27 cellular contexts compared by ENCODE assay signal in genomic region chr10:133207041-133207600, GRCh38. TPM values are rescaled to one million over a fixed set of nuclear protein-coding genes. Genes with fewer than 3 reads are reported as not detected.
DNase-seq lines count a peak whose midpoint lies in the region; ATAC-seq, FAIRE-seq and TF ChIP-seq lines count a peak whose summit lies in the region.
"Had no signal": no experiment of that assay in that cellular context is flagged by ENCODE, and none has a peak within 500 bp of the region (broad histone marks: within the 10 kb centered on the region; RNA-seq: fewer than 3 reads in every experiment).

No MANE protein-coding gene starts in this region.

- TF ChIP-seq CTCF in WTC11 (IDR thresholded peaks at IDR 0.05) (no peak), kidney (IDR thresholded peaks at IDR 0.05; ENCODE audit: borderline replicate concordance, extremely low read depth, insufficient read depth) (no peak)

- POLR2A ChIA-PET in WTC11 (lab: Charles Lee) = no interaction called here

- FAIRE-seq in kidney (lab: Jason Lieb, UNC) = no peak
- FAIRE-seq in GM19239 (lab: Jason Lieb, UNC) = no peak
- FAIRE-seq: A204.1, GM12891, GM18507, H1 had no signal

- H3K4me1 ChIP-seq in BLaER1 (peaks cover 34% of the 10 kb centered on the region), kidney (ENCODE audit: control insufficient read depth in 1 of 2, insufficient read depth in 1 of 2, low read depth in 1 of 2, low read length in 2 of 2) (no peaks in the 10 kb centered on the region)

- intact Hi-C loops in Right ventricle myocardium inferior (cut with DNase I) (no loop called here), Right ventricle myocardium superior (cut with DNase I) (no loop called here), kidney (cut with DNase I) (no loop called here)

- H3K9me3 ChIP-seq in BLaER1 = no peaks in the 10 kb centered on the region
- no peaks in the 10 kb centered on the region for H3K9me3 ChIP-seq in kidney (ENCODE audit: control insufficient read depth in 1 of 2, low read length in 2 of 2)

- H3K27ac ChIP-seq in BLaER1 (no peak overlapping the region), kidney (ENCODE audit: low read depth in 2 of 2, low read length in 2 of 2) (no peak overlapping the region)
- H3K27ac ChIP-seq: 22Rv1, GM23248 had no signal

- DNase-seq in Right ventricle myocardium inferior (ENCODE audit: missing footprints) (peak; percentile 35), Right ventricle myocardium superior (no peak), WTC11 (ENCODE audit: low spot score) (no peak), kidney (peak; percentile 70), amygdala (lab: John Stamatoyannopoulos, UW) (no peak), GM19239 (ENCODE audit: insufficient read length, low spot score) (no peak)
- DNase-seq: C1 segment of cervical spinal cord, Calu3, COR-L47, DMS53, DMS79 treated with DMSO at 0.1 percent for 48 hours, GF-D8, GM23248, H7, HCEC 1CT had no signal

- H3K36me3 ChIP-seq in BLaER1 (no peaks in the 10 kb centered on the region), kidney (ENCODE audit: control insufficient read depth in 1 of 2, insufficient read depth in 2 of 2, low read length in 2 of 2) (no peaks in the 10 kb centered on the region)

- H3K4me2 ChIP-seq in BLaER1 = peak overlapping the region; percentile 73

- H3K4me3 ChIP-seq in BLaER1 = no peak overlapping the region
- H3K4me3 ChIP-seq in kidney (ENCODE audit: low read length in 2 of 2) = no peak overlapping the region
- H3K4me3 ChIP-seq: GM23248 had no signal

- peak overlapping the region; percentile 19; the same call in 1 of the 2 replicates for H3K27ac Mint-ChIP-seq in WTC11
- H3K27ac Mint-ChIP-seq: B cell; CD4-positive, alpha-beta memory T cell had no signal

- no peak overlapping the region for H3K9ac ChIP-seq in BLaER1
- H3K9ac ChIP-seq in kidney (ENCODE audit: low read length in 2 of 2) = no peak overlapping the region
- H3K9ac ChIP-seq: GM23248 had no signal

- CTCF ChIA-PET in WTC11 (lab: Charles Lee) = interaction anchor here (1.7 to 2.0 kb wide), 2 partner anchors 10 to 11 kb away, joined by 3 to 7 read pairs; no protein-coding TSS in a partner anchor

- no peaks in the 10 kb centered on the region for H3K27me3 Mint-ChIP-seq in WTC11 (ENCODE audit: low read depth)
- H3K27me3 Mint-ChIP-seq: CD4-positive, alpha-beta memory T cell had no signal

- no peaks in the 10 kb centered on the region for H3K4me1 Mint-ChIP-seq in WTC11
- H3K4me1 Mint-ChIP-seq: B cell had no signal

- peaks cover 3% of the 10 kb centered on the region for H3K36me3 Mint-ChIP-seq in WTC11
- H3K36me3 Mint-ChIP-seq: CD4-positive, alpha-beta memory T cell had no signal

- 0 out of 2 replicates have a peak, but pooled peaks cover 4% of the 10 kb centered on the region for H3K27me3 ChIP-seq in BLaER1

- H3K4me3 Mint-ChIP-seq in WTC11 = no peak overlapping the region
- H3K4me3 Mint-ChIP-seq: B cell; CD4-positive, alpha-beta memory T cell had no signal

- H4K20me1 ChIP-seq in BLaER1 = peaks cover 5% of the 10 kb centered on the region; the same call in 1 of the 2 replicates

- H3K9me3 Mint-ChIP-seq in WTC11 = no peaks in the 10 kb centered on the region
- H3K9me3 Mint-ChIP-seq: CD4-positive, alpha-beta memory T cell had no signal

- ATAC-seq in Right ventricle myocardium inferior = no peak
- ATAC-seq in Right ventricle myocardium superior (ENCODE audit: poor library complexity) = no peak
- no peak for ATAC-seq in WTC11
- no peak for ATAC-seq in GM19397 (IDR thresholded peaks at IDR 0.05; ENCODE audit: unreplicated experiment)

TF ChIP-seq in WTC11, 78 proteins besides CTCF, POLR2A, EP300 and RAD21:
- TF ChIP-seq ZNF219 (CRISPR knock-in tag; IDR thresholded peaks at IDR 0.05; ENCODE audit: borderline replicate concordance) = no peak
- TF ChIP-seq ZNF396 (CRISPR knock-in tag; IDR thresholded peaks at IDR 0.05; ENCODE audit: borderline replicate concordance) = no peak
- no peak for TF ChIP-seq JAZF1 (CRISPR knock-in tag; IDR thresholded peaks at IDR 0.05)
- TF ChIP-seq FOXP4 (CRISPR knock-in tag; IDR thresholded peaks at IDR 0.05) = no peak
- no peak for TF ChIP-seq EMX1 (CRISPR knock-in tag; IDR thresholded peaks at IDR 0.05)
- no peak for TF ChIP-seq ZNF423 (CRISPR knock-in tag; IDR thresholded peaks at IDR 0.05)
- TF ChIP-seq ETV6 (CRISPR knock-in tag; IDR thresholded peaks at IDR 0.05) = no peak
- TF ChIP-seq JUN (CRISPR knock-in tag; IDR thresholded peaks at IDR 0.05) = no peak
TF ChIP-seq in WTC11: peak in this region for 0.

RNA-seq across cellular contexts. Expression of gene UTF1, which starts 22.9 kb away (rescaled TPM):
- not detected for total RNA-seq in Right ventricle myocardium inferior
- not detected for total RNA-seq in Right ventricle myocardium superior
- 140 to 196 TPM (median 143 TPM) in 3 replicates for total RNA-seq in WTC11 (2021)
- total RNA-seq in kidney = not detected
- polyA plus RNA-seq in kidney (ENCODE audit: insufficient read depth, low read depth, low replicate concordance) = not detected
- total RNA-seq: Calu3; CD4-positive, alpha-beta memory T cell; Daoy; G401; GM23248 had no signal
- polyA plus RNA-seq: AG04450; CD4-positive, alpha-beta memory T cell; GM23248 had no signal

RNA-seq across cellular contexts. Expression of gene VENTX, which starts 30.5 kb away (rescaled TPM):
- total RNA-seq in Right ventricle myocardium inferior = 0.54 TPM
- 0.43 TPM for total RNA-seq in Right ventricle myocardium superior
- total RNA-seq in WTC11 (2021) = 21.5 to 28.0 TPM (median 22.5 TPM) in 3 replicates
- 3.3 TPM for total RNA-seq in kidney
- 0.39 TPM for polyA plus RNA-seq in kidney (ENCODE audit: insufficient read depth, low read depth, low replicate concordance)
- total RNA-seq: B cell; Calu3; CD4-positive, alpha-beta memory T cell; Daoy; G401; GM23248 had no signal
- polyA plus RNA-seq: AG04450; CD4-positive, alpha-beta memory T cell; GM23248 had no signal

RNA-seq across cellular contexts. Expression of gene KNDC1, which starts 47.1 kb away (rescaled TPM):
- total RNA-seq in Right ventricle myocardium inferior = not detected
- total RNA-seq in Right ventricle myocardium superior = not detected
- 25.7 to 26.8 TPM (median 26.6 TPM) in 3 replicates for total RNA-seq in WTC11 (2021)
- 8.7 TPM for total RNA-seq in kidney
- polyA plus RNA-seq in kidney (ENCODE audit: insufficient read depth, low read depth, low replicate concordance) = 0.43 TPM
- total RNA-seq: Daoy had no signal

Comparison
In these comparisons a context has a peak if more than half of its experiments do, and no peak if none do; other contexts are left out.
1. DNase-seq: peak in Right ventricle myocardium inferior (single experiment) and kidney (single experiment); none in Right ventricle myocardium superior (single experiment), WTC11 (single experiment), amygdala (0 of 56) and GM19239 (single experiment).
2. RNA of gene UTF1, which starts 22.9 kb away (total RNA-seq): 140 to 196 TPM in WTC11; not detected in kidney (single experiment), not detected in Right ventricle myocardium inferior (single experiment) and not detected in Right ventricle myocardium superior (single experiment); every median in the first group is over 100 times any median in the second.